Comparison of ENCODE assay signal across 29 cellular contexts in the genomic region with DNA sequence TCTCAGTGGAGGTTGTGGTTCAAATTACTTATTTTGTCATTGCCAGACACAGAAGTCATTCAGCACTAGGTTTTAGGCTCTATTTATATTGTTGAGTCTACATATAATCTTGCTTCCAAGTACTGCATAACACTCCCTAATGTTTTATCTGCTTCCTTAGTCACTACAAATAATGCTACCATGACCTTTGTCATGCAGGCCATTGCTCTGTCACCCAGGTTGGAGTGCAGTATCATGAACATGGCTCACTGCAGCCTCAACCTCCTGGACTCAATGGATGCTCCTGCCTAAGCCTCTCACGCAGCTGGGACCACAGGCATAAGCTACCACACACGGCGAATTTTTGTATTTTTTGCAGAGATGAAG. TPM values are rescaled to one million over a fixed set of nuclear protein-coding genes. Genes with fewer than 3 reads are reported as not detected.
"Had no signal": no experiment of that assay in that cellular context is flagged by ENCODE, and none has a peak within 500 bp of the region (broad histone marks: within the 10 kb centered on the region; RNA-seq: fewer than 3 reads in every experiment).

No MANE protein-coding gene starts in this region.

- H3K4me3 ChIP-seq: hepatocyte, left ventricle myocardium inferior, lung, mucosa of descending colon, pancreas, prostate gland, skin epidermis, testis, thyroid gland, transverse colon, upper lobe of left lung, vagina had no signal

- H3K79me2 ChIP-seq: hepatocyte had no signal

- H3K4me1 ChIP-seq: left ventricle myocardium inferior, pancreas, prostate gland, testis, thyroid gland, transverse colon, upper lobe of left lung, vagina had no signal

- H3K9me3 Mint-ChIP-seq: natural killer cell treated with Interleukin-12 subunit alpha and Interleukin-12 subunit beta and Interleukin-15 and Interleukin-18, amount 100 ng/mL, for 72 hours; stimulated activated memory B cell treated with anti-CD40 and anti-IgM and Interleukin-4, amounts not matched to agents 10 μg/mL and 1 μg/mL and 100 μg/mL, for 72 hours; stimulated activated naive CD8-positive, alpha-beta T cell treated with anti-CD3 and anti-CD28 coated beads, Interleukin-15, amount 100 ng/mL, for 72 hours had no signal

- H3K36me3 Mint-ChIP-seq: mesothelial cell of epicardium; naive thymus-derived CD4-positive, alpha-beta T cell; natural killer cell treated with Interleukin-12 subunit alpha and Interleukin-12 subunit beta and Interleukin-15 and Interleukin-18, amount 100 ng/mL, for 72 hours; stimulated activated memory B cell treated with anti-CD40 and anti-IgM and Interleukin-4, amounts not matched to agents 10 μg/mL and 1 μg/mL and 100 μg/mL, for 72 hours had no signal

- H3K27ac Mint-ChIP-seq: mesothelial cell of epicardium; naive thymus-derived CD4-positive, alpha-beta T cell; natural killer cell treated with Interleukin-12 subunit alpha and Interleukin-12 subunit beta and Interleukin-15 and Interleukin-18, amount 100 ng/mL, for 72 hours; stimulated activated memory B cell treated with anti-CD40 and anti-IgM and Interleukin-4, amounts not matched to agents 10 μg/mL and 1 μg/mL and 100 μg/mL, for 72 hours; stimulated activated naive CD8-positive, alpha-beta T cell treated with anti-CD3 and anti-CD28 coated beads, Interleukin-15, amount 100 ng/mL, for 72 hours had no signal

- H3K4me3 Mint-ChIP-seq: mesothelial cell of epicardium; naive thymus-derived CD4-positive, alpha-beta T cell; natural killer cell treated with Interleukin-12 subunit alpha and Interleukin-12 subunit beta and Interleukin-15 and Interleukin-18, amount 100 ng/mL, for 72 hours; stimulated activated memory B cell treated with anti-CD40 and anti-IgM and Interleukin-4, amounts not matched to agents 10 μg/mL and 1 μg/mL and 100 μg/mL, for 72 hours; stimulated activated naive CD8-positive, alpha-beta T cell treated with anti-CD3 and anti-CD28 coated beads, Interleukin-15, amount 100 ng/mL, for 72 hours had no signal

- H3K27ac ChIP-seq: hepatocyte, left ventricle myocardium inferior, pancreas, prostate gland, skin epidermis, testis, thyroid gland, transverse colon, upper lobe of left lung, vagina had no signal

- H3K27me3 ChIP-seq: hepatocyte, testis, thyroid gland, transverse colon, upper lobe of left lung, vagina had no signal

- H3K4me2 ChIP-seq: hepatocyte had no signal

- H2AFZ ChIP-seq: hepatocyte had no signal

- H3K4me1 Mint-ChIP-seq: mesothelial cell of epicardium had no signal

- H3K9me3 ChIP-seq: left ventricle myocardium inferior, mucosa of descending colon, pancreas, prostate gland, testis, thyroid gland, transverse colon, upper lobe of left lung, vagina had no signal

- DNase-seq: islet precursor cell; left ventricle myocardium inferior; mucosa of descending colon; naive thymus-derived CD4-positive, alpha-beta T cell; posterior cingulate gyrus; retina; right cardiac atrium; stimulated activated CD4-positive, alpha-beta T cell treated with anti-CD3 and anti-CD28 coated beads, Interleukin-1b, Interleukin-23, amount 100 ng/mL, for 48 hours; stimulated activated CD4-positive, alpha-beta T cell treated with anti-CD3 and anti-CD28 coated beads, Interleukin-2, amount 100 ng/mL, for 48 hours; stimulated activated CD4-positive, alpha-beta T cell treated with anti-CD3 and anti-CD28 coated beads, Interleukin-4, amount 100 ng/mL, for 4 hours; stimulated activated CD8-positive, alpha-beta memory T cell treated with anti-CD3 and anti-CD28 coated beads, Interleukin-4, amount 100 ng/mL, for 48 hours; stimulated activated naive CD4-positive, alpha-beta T cell treated with Interleukin-2 at 50 U/mL for 16 hours; stimulated activated naive CD8-positive, alpha-beta T cell treated with anti-CD3 and anti-CD28 coated beads, Interleukin-15, amount 100 ng/mL, for 72 hours; testis; thyroid gland; transverse colon; upper lobe of left lung had no signal

- H3K36me3 ChIP-seq: left ventricle myocardium inferior, pancreas, prostate gland, thyroid gland, transverse colon, upper lobe of left lung, vagina had no signal

- ATAC-seq: mucosa of descending colon; naive thymus-derived CD4-positive, alpha-beta T cell; natural killer cell treated with Interleukin-12 subunit alpha and Interleukin-12 subunit beta and Interleukin-15 and Interleukin-18, amount 100 ng/mL, for 72 hours; pancreas; right cardiac atrium; sciatic nerve; stimulated activated memory B cell treated with anti-CD40 and anti-IgM and Interleukin-4, amounts not matched to agents 10 μg/mL and 1 μg/mL and 100 μg/mL, for 72 hours; stimulated activated naive CD8-positive, alpha-beta T cell treated with anti-CD3 and anti-CD28 coated beads, Interleukin-15, amount 100 ng/mL, for 72 hours had no signal

- FAIRE-seq: pancreas had no signal

RNA-seq across cellular contexts. Expression of a gene that starts 50.6 kb away (rescaled TPM):
- total RNA-seq: hepatocyte; mesothelial cell of epicardium; natural killer cell treated with Interleukin-12 subunit alpha and Interleukin-12 subunit beta and Interleukin-15 and Interleukin-18, amount 100 ng/mL, for 72 hours; osteoblast had no signal
- polyA plus RNA-seq: hepatocyte; naive thymus-derived CD4-positive, alpha-beta T cell; neural cell had no signal
